Comparison of ENCODE assay signal across 8 cellular contexts in the genomic region with DNA sequence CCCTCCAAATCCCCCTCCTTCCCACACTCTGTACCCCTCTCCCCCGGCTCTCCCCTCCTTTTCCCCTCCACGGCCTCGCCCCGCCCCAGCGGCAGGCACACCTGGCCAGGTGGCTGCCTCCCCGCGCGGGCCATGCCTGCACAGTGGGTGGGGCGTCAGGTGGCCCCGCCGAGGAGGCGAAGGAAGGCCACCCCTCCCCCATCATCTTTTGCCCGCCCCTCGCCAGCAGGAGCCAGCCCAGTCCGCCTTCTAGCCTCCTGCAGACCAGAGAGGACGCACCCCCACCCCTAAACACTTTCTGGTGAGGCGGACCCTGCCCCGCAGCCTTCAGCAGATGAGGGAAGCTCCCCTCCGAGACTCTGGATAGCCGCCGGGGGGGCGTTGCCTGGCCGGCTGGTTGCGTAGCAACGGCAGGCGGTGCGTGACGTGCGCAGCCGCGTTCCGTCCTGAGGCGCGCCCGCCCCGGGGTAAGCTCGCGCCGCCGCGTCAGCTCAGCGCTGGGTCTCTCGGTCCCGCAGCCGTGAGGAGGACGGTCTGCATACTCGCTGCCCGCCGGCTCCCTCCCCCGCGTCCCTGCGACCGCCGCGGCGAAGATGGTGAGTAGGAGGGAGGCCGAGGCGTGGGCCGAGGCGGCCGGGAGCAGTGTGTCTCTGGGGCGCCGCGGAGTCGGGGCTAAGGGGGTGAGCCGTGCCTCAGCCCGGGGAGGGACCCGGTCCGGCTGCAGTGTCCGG. TPM values are rescaled to one million over a fixed set of nuclear protein-coding genes. Genes with fewer than 3 reads are reported as not detected.
DNase-seq lines count a peak whose midpoint lies in the region; ATAC-seq and TF ChIP-seq lines count a peak whose summit lies in the region.

Gene DSTN (plus strand): TSS at position 460 of the 731 bp plus-strand sequence. CDS start 134 bp downstream, at position 594.

- peak; percentile 80 for DNase-seq in DMS114 treated with DMSO at 0.1 percent for 48 hours (lab: John Stamatoyannopoulos, UW; ENCODE audit: unreplicated experiment)
- peak; percentile 97 for DNase-seq in HuH-7 (ENCODE audit: low spot score)
- DNase-seq in OCI-LY7 (ENCODE audit: low spot score), result peak; percentile 91
- peak; percentile 77 for DNase-seq in activated T-cell treated with anti-CD3 and anti-CD28 coated beads for 4 hours
- peak; percentile 96 for DNase-seq in epithelial cell of esophagus (ENCODE audit: low read depth)
- peak; percentile 68 to 71 for DNase-seq in stimulated activated CD8-positive, alpha-beta memory T cell treated with anti-CD3 and anti-CD28 coated beads, Interleukin-4, amount 100 ng/mL, for 1 hour (ENCODE audit: low read depth in 2 of 2, low spot score in 1 of 2)

- no peak for TF ChIP-seq CTCF in OCI-LY7 (conservative IDR thresholded peaks at IDR 0.05; ENCODE audit: low read length)
- no peak for TF ChIP-seq CTCF in epithelial cell of esophagus (IDR thresholded peaks at IDR 0.05; ENCODE audit: insufficient read depth, low read depth, low read length, missing control alignments)

- no peaks in the 10 kb centered on the region for H3K9me2 ChIP-seq in OCI-LY7 (ENCODE audit: insufficient read depth, low read length)

- no TSS peak for BruUV-seq in OCI-LY7 (replicated peaks; lab: Mats Ljungman, UMichigan)

- ATAC-seq in GM21526 (IDR thresholded peaks at IDR 0.05; ENCODE audit: low FRiP score, unreplicated experiment), result peak; percentile 85

- H3K4me1 ChIP-seq in OCI-LY7 (ENCODE audit: insufficient read depth, low read length, poor library complexity, severe bottlenecking) (peaks cover 13% of the 10 kb centered on the region), mononuclear cell (ENCODE audit: insufficient read depth, low read length) (peaks cover 13% of the 10 kb centered on the region)

- peaks cover 17% of the 10 kb centered on the region; the same call in 1 of the 2 replicates for H3K79me2 ChIP-seq in OCI-LY7 (ENCODE audit: insufficient read depth, low read depth, low read length)

- no peaks in the 10 kb centered on the region for H3K9me3 ChIP-seq in OCI-LY7 (ENCODE audit: low read length)
- no peaks in the 10 kb centered on the region for H3K9me3 ChIP-seq in mononuclear cell (ENCODE audit: low read depth, low read length)

- H3K36me3 ChIP-seq in OCI-LY7 (ENCODE audit: insufficient read depth, low read length), result no peaks in the 10 kb centered on the region

- CTCF ChIA-PET in OCI-LY7 (lab: Charles Lee; ENCODE audit: unreplicated experiment), result interaction anchor here (0.7 kb wide), 1 partner anchor 1015 kb away, joined by 3 read pairs; no protein-coding TSS in a partner anchor

- H3K4me3 ChIP-seq in OCI-LY7 (ENCODE audit: low read depth, low read length, poor library complexity, severe bottlenecking) (peak within 1 kb of the TSS; percentile 85), epithelial cell of esophagus (ENCODE audit: low read length) (peak within 1 kb of the TSS; percentile 95), mononuclear cell (ENCODE audit: low read length) (peak within 1 kb of the TSS; percentile 85)

- peaks cover 11% of the 10 kb centered on the region for H3K27me3 ChIP-seq in mononuclear cell (ENCODE audit: insufficient read depth, low read length)

- H2AFZ ChIP-seq in OCI-LY7 (ENCODE audit: low read length), result peak within 1 kb of the TSS; percentile 79

- peak within 1 kb of the TSS; percentile 94 for H3K4me2 ChIP-seq in OCI-LY7 (ENCODE audit: low read length)

- H4K20me1 ChIP-seq in OCI-LY7 (ENCODE audit: insufficient read depth, low read length), result no peaks in the 10 kb centered on the region

- peak within 1 kb of the TSS; percentile 35 for H3K27ac ChIP-seq in OCI-LY7 (ENCODE audit: low read depth, low read length, poor library complexity, severe bottlenecking)

- intact Hi-C loops in OCI-LY7 (cut with micrococcal nuclease; ENCODE audit: unreplicated experiment), result loop anchor here (2.0 kb wide), 1 partner anchor 79 kb away; no protein-coding TSS in a partner anchor

- POLR2A ChIA-PET in OCI-LY7 (lab: Charles Lee), result interaction anchor here (0.5 to 1.9 kb wide), 10 partner anchors 20 to 712 kb away, joined by 3 to 5 read pairs (median 3); no protein-coding TSS in a partner anchor

RNA-seq across cellular contexts. Expression of gene DSTN, which starts in this region (rescaled TPM):
- total RNA-seq in OCI-LY7 (2014; rRNA removed; shearing (Covaris generic)), result 25.5 and 28.0 TPM in 2 replicates
- total RNA-seq in OCI-LY7 (2022) (58.1 and 61.2 TPM in 2 replicates), mononuclear cell (27.6 TPM)

Comparison
In these comparisons a context has a peak if more than half of its experiments do, and no peak if none do; other contexts are left out.
1. Peak in every context shown above with its lines: DNase-seq, ATAC-seq, H3K4me3 ChIP-seq and H3K27ac ChIP-seq.